ENCODE assay signal across 8 cellular contexts in the genomic region with DNA sequence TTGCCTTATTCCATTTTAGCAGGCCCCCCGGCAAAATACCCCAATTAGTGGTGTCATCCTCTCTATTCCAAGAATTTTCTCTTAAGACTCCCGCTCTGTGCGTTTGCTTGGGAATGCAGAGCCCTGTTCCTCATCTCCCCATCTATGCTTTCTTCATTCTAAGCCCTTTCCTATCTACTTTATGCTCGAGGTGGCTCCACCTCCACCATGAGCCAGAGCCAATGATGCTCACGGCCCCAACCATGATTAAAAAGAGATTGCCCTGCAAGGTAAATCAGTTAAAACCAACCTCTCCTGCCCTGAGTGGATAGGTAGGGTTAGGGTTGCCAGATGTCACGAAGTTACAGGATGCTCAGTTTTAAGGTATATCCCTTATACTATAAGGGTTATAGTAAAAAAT. TPM values are rescaled to one million over a fixed set of nuclear protein-coding genes. Genes with fewer than 3 reads are reported as not detected.
DNase-seq lines count a peak whose midpoint lies in the region; ATAC-seq, FAIRE-seq and TF ChIP-seq lines count a peak whose summit lies in the region.

No MANE protein-coding gene starts in this region.

- H3K36me3 ChIP-seq in BLaER1 treated with 17β-estradiol and CSF1 and Interleukin-3, amounts not matched to agents 10 nM and 100 nM, result peaks cover 0 to 18% (median 6%) of the 10 kb centered on the region in 11 experiments; a peak in 7 of 22 replicates
- H3K36me3 ChIP-seq in astrocyte (ENCODE audit: insufficient read depth, low read length), result no peaks in the 10 kb centered on the region

- peaks cover 24% of the 10 kb centered on the region for H3K79me2 ChIP-seq in astrocyte (ENCODE audit: insufficient read depth, low read length)

- peak overlapping the region; percentile 96 for H3K4me3 Mint-ChIP-seq in astrocyte (ENCODE audit: unreplicated experiment)
- peak overlapping the region; percentile 89 to 97 (median 94) for H3K4me3 Mint-ChIP-seq in naive thymus-derived CD8-positive, alpha-beta T cell

- no peak for FAIRE-seq in astrocyte (lab: Jason Lieb, UNC)

- ATAC-seq in naive thymus-derived CD8-positive, alpha-beta T cell, result peak; percentile 10 to 18
- no peak for ATAC-seq in GM18907 (IDR thresholded peaks at IDR 0.05; ENCODE audit: unreplicated experiment)
- no peak for ATAC-seq in GM21723 (IDR thresholded peaks at IDR 0.05; ENCODE audit: unreplicated experiment)
- ATAC-seq in GM18858 (IDR thresholded peaks at IDR 0.05; ENCODE audit: unreplicated experiment), result no peak
- no peak for ATAC-seq in GM18520 (IDR thresholded peaks at IDR 0.05; ENCODE audit: unreplicated experiment)

- no peaks in the 10 kb centered on the region for H3K9me3 ChIP-seq in BLaER1 treated with 17β-estradiol and CSF1 and Interleukin-3, amounts not matched to agents 10 nM and 100 nM (replicated peaks in 1 of 11)
- no peaks in the 10 kb centered on the region for H3K9me3 ChIP-seq in astrocyte (ENCODE audit: insufficient read depth, low read depth, low read length)

- DNase-seq in NB4 (ENCODE audit: low read depth) (peak; percentile 12), astrocyte (ENCODE audit: low read depth) (no peak)
- peak in 2 of 10 donors; percentile 10 to 20 for DNase-seq in naive thymus-derived CD8-positive, alpha-beta T cell

- peaks cover 18% of the 10 kb centered on the region for H3K4me1 Mint-ChIP-seq in astrocyte (ENCODE audit: low read depth, unreplicated experiment)
- peaks cover 24 to 41% (median 34%) of the 10 kb centered on the region in 4 donors for H3K4me1 Mint-ChIP-seq in naive thymus-derived CD8-positive, alpha-beta T cell

- TF ChIP-seq POLR2A in NB4 (IDR thresholded peaks at IDR 0.05; ENCODE audit: extremely low read depth, insufficient read length), result no peak

- H3K27ac ChIP-seq in BLaER1 treated with 17β-estradiol and CSF1 and Interleukin-3, amounts not matched to agents 10 nM and 100 nM, result peak overlapping the region; percentile 88 to 96 (median 93); a peak in 21 of 22 replicates
- H3K27ac ChIP-seq in astrocyte (ENCODE audit: low read depth, low read length), result peak overlapping the region; percentile 96

- H4K20me1 ChIP-seq in BLaER1 treated with 17β-estradiol and CSF1 and Interleukin-3, amounts not matched to agents 10 nM and 100 nM, result peaks cover 0 to 12% (median 0%) of the 10 kb centered on the region in 11 experiments; a peak in 4 of 22 replicates
- H4K20me1 ChIP-seq in astrocyte (ENCODE audit: insufficient read depth, low read length), result peaks cover 16% of the 10 kb centered on the region

- H3K4me2 ChIP-seq in BLaER1 treated with 17β-estradiol and CSF1 and Interleukin-3, amounts not matched to agents 10 nM and 100 nM, result peak overlapping the region; percentile 78 to 95 (median 89)
- peak overlapping the region; percentile 88 for H3K4me2 ChIP-seq in astrocyte (ENCODE audit: low read length)

- H3K4me1 ChIP-seq in BLaER1 treated with 17β-estradiol and CSF1 and Interleukin-3, amounts not matched to agents 10 nM and 100 nM, result peaks cover 23 to 41% (median 31%) of the 10 kb centered on the region in 10 experiments; a peak in 19 of 20 replicates
- peaks cover 6% of the 10 kb centered on the region for H3K4me1 ChIP-seq in astrocyte (ENCODE audit: insufficient read depth, low read length)

- H2AFZ ChIP-seq in astrocyte (ENCODE audit: low read depth, low read length), result peak overlapping the region; percentile 96

- H3K9me3 Mint-ChIP-seq in astrocyte (ENCODE audit: unreplicated experiment), result no peaks in the 10 kb centered on the region
- no peaks in the 10 kb centered on the region for H3K9me3 Mint-ChIP-seq in naive thymus-derived CD8-positive, alpha-beta T cell

- peak overlapping the region; percentile 80 to 89 (median 86); a peak in 19 of 20 replicates for H3K4me3 ChIP-seq in BLaER1 treated with 17β-estradiol and CSF1 and Interleukin-3, amounts not matched to agents 10 nM and 100 nM
- H3K4me3 ChIP-seq in NB4 (ENCODE audit: low read depth, low read length), result peak overlapping the region; percentile 77
- peak overlapping the region; percentile 74 for H3K4me3 ChIP-seq in astrocyte (ENCODE audit: insufficient read depth, low read depth, low read length)

- H3K27ac Mint-ChIP-seq in astrocyte (ENCODE audit: unreplicated experiment), result peak overlapping the region; percentile 72
- peak overlapping the region; percentile 92 to 97 (median 96) for H3K27ac Mint-ChIP-seq in naive thymus-derived CD8-positive, alpha-beta T cell

- H3K27me3 ChIP-seq in BLaER1 treated with 17β-estradiol and CSF1 and Interleukin-3, amounts not matched to agents 10 nM and 100 nM, result no peaks in the 10 kb centered on the region
- H3K27me3 ChIP-seq in astrocyte (ENCODE audit: insufficient read depth, low read length), result no peaks in the 10 kb centered on the region

- POLR2A ChIA-PET in naive thymus-derived CD8-positive, alpha-beta T cell (lab: Charles Lee), result interaction anchor here (0.6 to 3.5 kb wide), 8 partner anchors 10 to 502 kb away, joined by 3 to 48 read pairs (median 10); partner anchors contain the start of genes C5orf24, CAMLG, DDX46 and PCBD2

- TF ChIP-seq CTCF in NB4 (IDR thresholded peaks at IDR 0.05; ENCODE audit: low read depth, low read length) (no peak), astrocyte (IDR thresholded peaks at IDR 0.05; ENCODE audit: insufficient read depth, low read depth, low read length) (no peak)

- peaks cover 3% of the 10 kb centered on the region for H3K36me3 Mint-ChIP-seq in astrocyte (ENCODE audit: low read depth, unreplicated experiment)
- H3K36me3 Mint-ChIP-seq in naive thymus-derived CD8-positive, alpha-beta T cell, result peaks cover 0 to 9% (median 0%) of the 10 kb centered on the region in 3 donors

- H3K27me3 Mint-ChIP-seq in astrocyte (ENCODE audit: low read depth, unreplicated experiment), result no peaks in the 10 kb centered on the region
- no peaks in the 10 kb centered on the region for H3K27me3 Mint-ChIP-seq in naive thymus-derived CD8-positive, alpha-beta T cell

- H3K9ac ChIP-seq in BLaER1 treated with 17β-estradiol and CSF1 and Interleukin-3, amounts not matched to agents 10 nM and 100 nM, result peak overlapping the region; percentile 91 to 96 (median 94); a peak in 17 of 22 replicates
- peak overlapping the region; percentile 97 for H3K9ac ChIP-seq in astrocyte (ENCODE audit: low read length)

RNA-seq across cellular contexts. Expression of gene TXNDC15, which starts 0.7 kb away (rescaled TPM):
- total RNA-seq in astrocyte, result 65.6 and 72.9 TPM in 2 replicates
- total RNA-seq in naive thymus-derived CD8-positive, alpha-beta T cell, result 10 to 100 TPM; 34.4 to 37.8 TPM
- 10 to 100 TPM in 1 of 3 donors, 1 to 10 TPM in 2; 8.7 to 12.2 (median 9.1) TPM for polyA plus RNA-seq in naive thymus-derived CD8-positive, alpha-beta T cell

RNA-seq across cellular contexts. Expression of gene C5orf24, which starts 27.7 kb away (rescaled TPM):
- total RNA-seq in astrocyte, result 88.4 and 96.9 TPM in 2 replicates
- 10 to 100 TPM; 39.8 to 41.7 TPM for total RNA-seq in naive thymus-derived CD8-positive, alpha-beta T cell
- 1 to 10 TPM; 6.6 to 9.4 (median 9.2) TPM for polyA plus RNA-seq in naive thymus-derived CD8-positive, alpha-beta T cell

RNA-seq across cellular contexts. Expression of gene PCBD2, which starts 31.4 kb away (rescaled TPM):
- total RNA-seq in astrocyte, result 9.9 and 10.2 TPM in 2 replicates
- 10 to 100 TPM; 15.1 to 15.2 TPM for total RNA-seq in naive thymus-derived CD8-positive, alpha-beta T cell
- polyA plus RNA-seq in naive thymus-derived CD8-positive, alpha-beta T cell, result 10 to 100 TPM; 10.6 to 12.4 (median 12.3) TPM

Comparison
In these comparisons a context has a peak if more than half of its experiments do, and no peak if none do; other contexts are left out.
1. ATAC-seq: peak in naive thymus-derived CD8-positive, alpha-beta T cell (2 of 2); none in GM18907 (single experiment), GM21723 (single experiment), GM18858 (single experiment) and GM18520 (single experiment).
2. Peak in every context shown above with its lines, with median percentiles within 50 percentile points of each other: H3K4me3 ChIP-seq.